1 cellular context compared by ENCODE assay signal in genomic region chr3:129106320-129106719, GRCh38.
TF ChIP-seq lines count a peak whose summit lies in the region.

No MANE protein-coding gene starts in this region.

TF ChIP-seq in H1, 55 proteins besides CTCF, POLR2A, EP300 and RAD21:
- no peak for TF ChIP-seq EZH2 (IDR thresholded peaks at IDR 0.05; ENCODE audit: low read depth, low read length, severe bottlenecking)
- no peak for TF ChIP-seq CHD1 (IDR thresholded peaks at IDR 0.05; ENCODE audit: low read depth, low read length)
- TF ChIP-seq, protein P1, sequence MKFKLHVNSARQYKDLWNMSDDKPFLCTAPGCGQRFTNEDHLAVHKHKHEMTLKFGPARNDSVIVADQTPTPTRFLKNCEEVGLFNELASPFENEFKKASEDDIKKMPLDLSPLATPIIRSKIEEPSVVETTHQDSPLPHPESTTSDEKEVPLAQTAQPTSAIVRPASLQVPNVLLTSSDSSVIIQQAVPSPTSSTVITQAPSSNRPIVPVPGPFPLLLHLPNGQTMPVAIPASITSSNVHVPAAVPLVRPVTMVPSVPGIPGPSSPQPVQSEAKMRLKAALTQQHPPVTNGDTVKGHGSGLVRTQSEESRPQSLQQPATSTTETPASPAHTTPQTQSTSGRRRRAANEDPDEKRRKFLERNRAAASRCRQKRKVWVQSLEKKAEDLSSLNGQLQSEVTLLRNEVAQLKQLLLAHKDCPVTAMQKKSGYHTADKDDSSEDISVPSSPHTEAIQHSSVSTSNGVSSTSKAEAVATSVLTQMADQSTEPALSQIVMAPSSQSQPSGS (IDR thresholded peaks at IDR 0.05; ENCODE audit: low read length) = no peak
- TF ChIP-seq MAFK (IDR thresholded peaks at IDR 0.05; ENCODE audit: low read depth, low read length) = no peak
- TF ChIP-seq RBBP5 (IDR thresholded peaks at IDR 0.05; ENCODE audit: borderline replicate concordance, low read depth, low read length) = no peak
- TF ChIP-seq, protein P2, sequence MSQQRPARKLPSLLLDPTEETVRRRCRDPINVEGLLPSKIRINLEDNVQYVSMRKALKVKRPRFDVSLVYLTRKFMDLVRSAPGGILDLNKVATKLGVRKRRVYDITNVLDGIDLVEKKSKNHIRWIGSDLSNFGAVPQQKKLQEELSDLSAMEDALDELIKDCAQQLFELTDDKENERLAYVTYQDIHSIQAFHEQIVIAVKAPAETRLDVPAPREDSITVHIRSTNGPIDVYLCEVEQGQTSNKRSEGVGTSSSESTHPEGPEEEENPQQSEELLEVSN (IDR thresholded peaks at IDR 0.05) = no peak
- TF ChIP-seq NANOG (IDR thresholded peaks at IDR 0.05; ENCODE audit: insufficient read depth, low read depth, low read length, poor library complexity, severe bottlenecking) = no peak
- TF ChIP-seq GTF2F1 (IDR thresholded peaks at IDR 0.05; ENCODE audit: borderline replicate concordance, low read depth, low read length) = no peak
- TF ChIP-seq RXRA (IDR thresholded peaks at IDR 0.05; ENCODE audit: insufficient read depth, low read depth, low read length) = no peak
